ENCODE assay signal across 1 cellular context in the genomic region with DNA sequence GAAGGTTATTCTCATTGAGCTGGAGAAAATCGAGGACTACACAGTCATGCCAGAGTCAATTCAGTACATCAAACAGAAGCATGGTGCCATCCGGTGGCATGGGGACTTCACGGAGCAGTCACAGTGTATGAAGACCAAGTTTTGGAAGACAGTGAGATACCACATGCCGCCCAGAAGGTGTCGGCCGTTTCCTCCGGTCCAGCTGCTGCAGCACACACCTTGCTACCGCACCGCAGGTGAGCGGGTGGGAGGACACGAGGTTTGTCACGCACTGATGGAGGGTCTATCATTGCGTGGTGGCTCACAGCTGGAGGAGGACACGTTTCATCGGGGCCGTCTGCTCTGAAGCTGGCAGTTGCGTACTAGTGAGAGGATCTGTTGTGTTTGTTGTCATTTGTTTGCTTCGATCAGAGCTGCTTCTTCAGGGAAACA.
TF ChIP-seq lines count a peak whose summit lies in the region.

No MANE protein-coding gene starts in this region.

TF ChIP-seq in HCT116, 20 proteins besides CTCF, POLR2A, EP300 and RAD21 (continued from another document):
- no peak for TF ChIP-seq REST (IDR thresholded peaks at IDR 0.05; ENCODE audit: low read depth)
- TF ChIP-seq EGR1 (IDR thresholded peaks at IDR 0.05; ENCODE audit: low read depth) = no peak
- no peak for TF ChIP-seq EZH2 (IDR thresholded peaks at IDR 0.05)
- TF ChIP-seq MAX (IDR thresholded peaks at IDR 0.05) = no peak
- no peak for TF ChIP-seq POLR2AphosphoS5 (IDR thresholded peaks at IDR 0.05; ENCODE audit: low read depth, low read length)
- TF ChIP-seq, protein P1, sequence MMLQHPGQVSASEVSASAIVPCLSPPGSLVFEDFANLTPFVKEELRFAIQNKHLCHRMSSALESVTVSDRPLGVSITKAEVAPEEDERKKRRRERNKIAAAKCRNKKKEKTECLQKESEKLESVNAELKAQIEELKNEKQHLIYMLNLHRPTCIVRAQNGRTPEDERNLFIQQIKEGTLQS (IDR thresholded peaks at IDR 0.05) = no peak
